ENCODE assay signal across 21 cellular contexts in the genomic region with DNA sequence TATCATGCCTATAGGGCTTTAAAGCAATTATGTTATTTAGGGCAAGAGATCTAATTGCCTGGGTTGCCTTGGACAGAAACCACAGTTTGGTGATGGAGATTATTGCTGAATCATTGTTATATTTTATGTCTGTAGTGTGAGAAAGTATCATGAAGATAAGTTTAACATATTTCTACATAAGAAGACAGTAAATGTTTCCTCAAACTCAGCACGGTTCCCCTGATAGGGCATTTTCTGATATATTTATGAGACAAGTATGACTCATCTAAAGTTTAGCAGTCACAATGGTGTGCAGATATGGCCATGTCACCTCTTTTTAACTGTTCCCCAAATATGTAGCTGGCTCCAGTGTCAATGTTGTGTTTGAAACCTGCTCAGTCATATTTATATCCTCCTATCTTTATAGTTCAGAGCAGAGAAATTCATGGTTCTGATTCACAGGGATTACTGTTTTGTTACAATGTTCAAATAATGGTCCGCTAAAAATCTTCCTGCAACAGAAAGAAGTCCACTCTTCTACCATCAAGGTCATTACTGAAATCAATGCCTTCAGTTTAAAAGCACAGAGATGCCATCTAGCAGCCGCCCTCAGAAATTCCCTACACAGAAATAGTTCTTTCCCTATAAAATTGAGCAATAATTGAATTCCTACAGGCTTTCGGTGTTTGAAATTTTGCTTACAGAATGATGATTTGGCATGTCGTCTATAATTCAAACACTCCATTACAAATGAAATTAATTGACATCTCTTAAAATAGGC. TPM values are rescaled to one million over a fixed set of nuclear protein-coding genes. Genes with fewer than 3 reads are reported as not detected.
"Had no signal": no experiment of that assay in that cellular context is flagged by ENCODE, and none has a peak within 500 bp of the region (broad histone marks: within the 10 kb centered on the region; RNA-seq: fewer than 3 reads in every experiment).

No MANE protein-coding gene starts in this region.

- FAIRE-seq: frontal cortex, keratinocyte, pancreas had no signal

- DNase-seq: activated B cell treated with CpG ODN at 0.5 μM for 24 hours; activated CD4-positive, alpha-beta memory T cell treated with anti-CD3 and anti-CD28 coated beads for 36 hours; activated CD4-positive, alpha-beta T cell treated with anti-CD3 and anti-CD28 coated beads for 4 hours; activated CD8-positive, alpha-beta memory T cell treated with anti-CD3 and anti-CD28 coated beads, Interleukin-2, amount 10 ng/mL, durations not matched to agents 7 days and 5 days; activated naive CD8-positive, alpha-beta T cell treated with anti-CD3 and anti-CD28 coated beads, Interleukin-2, amount 10 ng/mL, durations not matched to agents 7 days and 5 days; amygdala; cortex of kidney; effector CD4-positive, alpha-beta T cell; lower lobe of right lung; natural killer cell; pancreas; sigmoid colon; stimulated activated CD4-positive, alpha-beta T cell treated with anti-CD3 and anti-CD28 coated beads, Interleukin-4, amount 100 ng/mL, for 4 hours; stimulated activated naive B cell treated with anti-CD40 and anti-IgM and Interleukin-4, amounts not matched to agents 10 μg/mL and 1 μg/mL and 100 μg/mL, for 72 hours; upper lobe of right lung had no signal

- H3K27ac ChIP-seq: lower lobe of right lung, neutrophil, pancreas, sigmoid colon, upper lobe of right lung had no signal

- ATAC-seq: activated CD8-positive, alpha-beta memory T cell treated with anti-CD3 and anti-CD28 coated beads, Interleukin-2, amount 10 ng/mL, durations not matched to agents 7 days and 5 days; lower lobe of right lung; natural killer cell; pancreas; stimulated activated naive B cell treated with anti-CD40 and anti-IgM and Interleukin-4, amounts not matched to agents 10 μg/mL and 1 μg/mL and 100 μg/mL, for 72 hours; upper lobe of right lung had no signal

- H3K4me1 ChIP-seq: lower lobe of right lung, pancreas, upper lobe of right lung had no signal

- H3K4me3 ChIP-seq: lower lobe of right lung, pancreas, sigmoid colon, upper lobe of right lung had no signal

- H3K9me3 ChIP-seq: lower lobe of right lung, neutrophil, pancreas, sigmoid colon, upper lobe of right lung had no signal

- H3K36me3 ChIP-seq: lower lobe of right lung, neutrophil, pancreas, sigmoid colon, upper lobe of right lung had no signal

RNA-seq across cellular contexts. Expression of gene OLFM3, which starts 3.7 kb away (rescaled TPM):
- total RNA-seq: activated B cell treated with CpG ODN at 0.5 μM for 24 hours; activated CD4-positive, alpha-beta memory T cell treated with anti-CD3 and anti-CD28 coated beads for 36 hours; activated CD8-positive, alpha-beta memory T cell treated with anti-CD3 and anti-CD28 coated beads, Interleukin-2, amount 10 ng/mL, durations not matched to agents 7 days and 5 days; activated naive CD8-positive, alpha-beta T cell treated with anti-CD3 and anti-CD28 coated beads, Interleukin-2, amount 10 ng/mL, durations not matched to agents 7 days and 5 days; lower lobe of right lung; mesenteric fat pad; natural killer cell; pulmonary artery endothelial cell; upper lobe of right lung had no signal
- polyA plus RNA-seq: esophagus, keratinocyte had no signal
